16 cellular contexts compared by ENCODE assay signal in the genomic region with DNA sequence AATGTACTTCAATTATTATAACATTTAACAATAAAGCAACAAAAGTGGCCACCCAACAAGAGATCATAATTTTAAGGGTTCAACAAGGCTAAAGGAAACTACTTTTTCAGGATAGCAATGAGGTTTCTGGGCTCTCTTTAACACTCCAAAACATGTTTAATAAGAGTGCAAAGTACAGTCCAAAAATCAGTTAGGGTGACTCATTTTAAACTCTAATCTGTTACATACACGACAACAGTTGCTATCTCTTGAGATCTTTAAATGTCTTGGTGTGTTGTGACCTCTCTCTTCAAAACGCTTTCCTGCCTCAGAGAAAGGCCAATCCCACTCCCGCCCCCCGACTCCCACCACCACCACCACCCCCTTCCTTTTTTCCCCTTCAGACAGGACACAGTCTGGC. TPM values are rescaled to one million over a fixed set of nuclear protein-coding genes. Genes with fewer than 3 reads are reported as not detected.
DNase-seq lines count a peak whose midpoint lies in the region; ATAC-seq and TF ChIP-seq lines count a peak whose summit lies in the region.
"Had no signal": no experiment of that assay in that cellular context is flagged by ENCODE, and none has a peak within 500 bp of the region (broad histone marks: within the 10 kb centered on the region; RNA-seq: fewer than 3 reads in every experiment).

No MANE protein-coding gene starts in this region.

- H3K4me3 ChIP-seq in Panc1 (ENCODE audit: low read depth in 2 of 2, low read length in 2 of 2) (no peak overlapping the region), liver (ENCODE audit: low read depth in 1 of 3, low read length in 3 of 3) (no peak overlapping the region)

- H3K27ac Mint-ChIP-seq in brain, result peak overlapping the region in 4 of 5 experiments; percentile 93 to 98 (median 96)
- H3K27ac Mint-ChIP-seq: activated CD4-positive, alpha-beta T cell treated with anti-CD3 and anti-CD28 coated beads, Interleukin-2, amount 10 ng/mL, durations not matched to agents 24 days and 14 days; activated T-helper 2 cell treated with anti-CD3 and anti-CD28 coated beads, Interferon-gamma antibody, Interleukin-2, Interleukin-4, amounts not matched to agents 10 μg/mL and 5 μg/mL and 100 μg/mL, durations not matched to agents 14 hours and 24 hours and 36 hours; CD8-positive, alpha-beta T cell; memory B cell; stimulated activated naive B cell treated with anti-CD40 and anti-IgM and Interleukin-4, amounts not matched to agents 10 μg/mL and 1 μg/mL and 100 μg/mL, for 72 hours had no signal

- intact Hi-C loops in Panc1 (cut with micrococcal nuclease; ENCODE audit: unreplicated experiment), result no loop called here

- TF ChIP-seq CTCF in Panc1 (IDR thresholded peaks at IDR 0.05), result no peak
- no peak for TF ChIP-seq CTCF in brain (conservative IDR thresholded peaks at IDR 0.05)
- no peak for TF ChIP-seq CTCF in liver (IDR thresholded peaks at IDR 0.05; ENCODE audit: low read depth, low read length, missing input control)

- H3K4me1 Mint-ChIP-seq in brain, result peaks cover 97% of the 10 kb centered on the region
- H3K4me1 Mint-ChIP-seq: activated CD4-positive, alpha-beta T cell treated with anti-CD3 and anti-CD28 coated beads, Interleukin-2, amount 10 ng/mL, durations not matched to agents 24 days and 14 days; memory B cell; stimulated activated naive B cell treated with anti-CD40 and anti-IgM and Interleukin-4, amounts not matched to agents 10 μg/mL and 1 μg/mL and 100 μg/mL, for 72 hours had no signal

- H3K36me3 Mint-ChIP-seq in brain, result peaks cover 31% of the 10 kb centered on the region
- H3K36me3 Mint-ChIP-seq: CD8-positive, alpha-beta T cell; memory B cell; stimulated activated naive B cell treated with anti-CD40 and anti-IgM and Interleukin-4, amounts not matched to agents 10 μg/mL and 1 μg/mL and 100 μg/mL, for 72 hours had no signal

- in situ Hi-C loops in Panc1 (cut with HindIII; ENCODE audit: low pct_unique_long_range_greater_than_20kb, low sequenced_read_pairs), result no loop called here

- H3K9ac ChIP-seq in liver (ENCODE audit: low read depth in 1 of 2, low read length in 2 of 2), result peak overlapping the region in 1 of 2 donors; percentile 6
- H3K9ac ChIP-seq: parathyroid adenoma had no signal

- no peaks in the 10 kb centered on the region for H3K9me3 ChIP-seq in Panc1 (ENCODE audit: control insufficient read depth, insufficient read depth, low read depth, low read length)
- H3K9me3 ChIP-seq in liver (ENCODE audit: control insufficient read depth in 4 of 4, low read length in 3 of 4), result no peaks in the 10 kb centered on the region

- no TSS peak for BruUV-seq in Panc1 (replicated peaks; lab: Mats Ljungman, UMichigan)

- H3K36me3 ChIP-seq in Panc1 (ENCODE audit: control insufficient read depth, insufficient read depth, low read length), result no peaks in the 10 kb centered on the region
- H3K36me3 ChIP-seq in liver (ENCODE audit: control insufficient read depth in 4 of 4, insufficient read depth in 3 of 4, low read depth in 1 of 4, low read length in 3 of 4), result peaks cover 0 to 9% (median 6%) of the 10 kb centered on the region in 4 donors

- CTCF ChIA-PET in Panc1 (lab: Charles Lee), result no interaction called here

- WGBS in liver, result 12% methylated on average over 4 of the region's 4 CpGs

- DNase-seq in Panc1 (ENCODE audit: low read depth, low spot score) (no peak), superior temporal gyrus (ENCODE audit: extremely low spot score) (peak; percentile 58), NCI-H1694 (lab: John Stamatoyannopoulos, UW) (no peak), NCI-H2171 treated with DMSO at 0.1 percent for 48 hours (lab: John Stamatoyannopoulos, UW) (no peak)
- DNase-seq: activated CD4-positive, alpha-beta T cell treated with anti-CD3 and anti-CD28 coated beads, Interleukin-2, amount 10 ng/mL, durations not matched to agents 24 days and 14 days; CD8-positive, alpha-beta T cell; GDM1; hippocampal formation; stimulated activated CD4-positive, alpha-beta T cell treated with anti-CD3 and anti-CD28 coated beads, Interleukin-2, amount 100 ng/mL, for 24 hours; stimulated activated naive B cell treated with anti-CD40 and anti-IgM and Interleukin-4, amounts not matched to agents 10 μg/mL and 1 μg/mL and 100 μg/mL, for 72 hours had no signal

- POLR2A ChIA-PET in Panc1 (lab: Charles Lee), result no interaction called here

- H3K4me3 Mint-ChIP-seq in brain, result peak overlapping the region in 4 of 5 experiments; percentile 65 to 90 (median 80)
- H3K4me3 Mint-ChIP-seq: activated CD4-positive, alpha-beta T cell treated with anti-CD3 and anti-CD28 coated beads, Interleukin-2, amount 10 ng/mL, durations not matched to agents 24 days and 14 days; CD8-positive, alpha-beta T cell; memory B cell; stimulated activated naive B cell treated with anti-CD40 and anti-IgM and Interleukin-4, amounts not matched to agents 10 μg/mL and 1 μg/mL and 100 μg/mL, for 72 hours had no signal

- H3K9me3 Mint-ChIP-seq in brain, result no peaks in the 10 kb centered on the region
- H3K9me3 Mint-ChIP-seq: activated CD4-positive, alpha-beta T cell treated with anti-CD3 and anti-CD28 coated beads, Interleukin-2, amount 10 ng/mL, durations not matched to agents 24 days and 14 days; activated T-helper 2 cell treated with anti-CD3 and anti-CD28 coated beads, Interferon-gamma antibody, Interleukin-2, Interleukin-4, amounts not matched to agents 10 μg/mL and 5 μg/mL and 100 μg/mL, durations not matched to agents 14 hours and 24 hours and 36 hours; CD8-positive, alpha-beta T cell; memory B cell had no signal

- H3K27me3 ChIP-seq in Panc1 (ENCODE audit: control insufficient read depth, insufficient read depth, low read length) (no peaks in the 10 kb centered on the region), liver (ENCODE audit: control insufficient read depth in 4 of 4, insufficient read depth in 4 of 4, low read length in 3 of 4) (no peaks in the 10 kb centered on the region)

- peaks cover 3% of the 10 kb centered on the region for H3K4me1 ChIP-seq in Panc1 (ENCODE audit: control insufficient read depth, insufficient read depth, low read length)
- peaks cover 8 to 63% (median 40%) of the 10 kb centered on the region in 4 donors for H3K4me1 ChIP-seq in liver (ENCODE audit: control insufficient read depth in 4 of 4, insufficient read depth in 4 of 4, low read length in 3 of 4)
- H3K4me1 ChIP-seq: parathyroid adenoma had no signal

- H3K27me3 Mint-ChIP-seq in brain, result no peaks in the 10 kb centered on the region

- H3K27ac ChIP-seq in Panc1 (ENCODE audit: low read length), result peak overlapping the region; percentile 17; the same call in 1 of the 2 replicates
- peak overlapping the region; percentile 77 to 86 for H3K27ac ChIP-seq in liver (ENCODE audit: low read depth in 1 of 2, low read length in 2 of 2)
- H3K27ac ChIP-seq: parathyroid adenoma had no signal

- no peak for ATAC-seq in Panc1
- no peak for ATAC-seq in HG02763 (IDR thresholded peaks at IDR 0.05; ENCODE audit: unreplicated experiment)
- ATAC-seq: CD8-positive, alpha-beta T cell; stimulated activated naive B cell treated with anti-CD40 and anti-IgM and Interleukin-4, amounts not matched to agents 10 μg/mL and 1 μg/mL and 100 μg/mL, for 72 hours had no signal

- peak in 1 of 2 donors; percentile 20 for TF ChIP-seq RAD21 in liver (IDR thresholded peaks at IDR 0.05)

TF ChIP-seq in liver, 16 proteins besides CTCF, POLR2A, EP300 and RAD21 (continues in another document):
- TF ChIP-seq RXRA (IDR thresholded peaks at IDR 0.05), result peak in 1 of 2 donors; percentile 62
- TF ChIP-seq, protein P1, sequence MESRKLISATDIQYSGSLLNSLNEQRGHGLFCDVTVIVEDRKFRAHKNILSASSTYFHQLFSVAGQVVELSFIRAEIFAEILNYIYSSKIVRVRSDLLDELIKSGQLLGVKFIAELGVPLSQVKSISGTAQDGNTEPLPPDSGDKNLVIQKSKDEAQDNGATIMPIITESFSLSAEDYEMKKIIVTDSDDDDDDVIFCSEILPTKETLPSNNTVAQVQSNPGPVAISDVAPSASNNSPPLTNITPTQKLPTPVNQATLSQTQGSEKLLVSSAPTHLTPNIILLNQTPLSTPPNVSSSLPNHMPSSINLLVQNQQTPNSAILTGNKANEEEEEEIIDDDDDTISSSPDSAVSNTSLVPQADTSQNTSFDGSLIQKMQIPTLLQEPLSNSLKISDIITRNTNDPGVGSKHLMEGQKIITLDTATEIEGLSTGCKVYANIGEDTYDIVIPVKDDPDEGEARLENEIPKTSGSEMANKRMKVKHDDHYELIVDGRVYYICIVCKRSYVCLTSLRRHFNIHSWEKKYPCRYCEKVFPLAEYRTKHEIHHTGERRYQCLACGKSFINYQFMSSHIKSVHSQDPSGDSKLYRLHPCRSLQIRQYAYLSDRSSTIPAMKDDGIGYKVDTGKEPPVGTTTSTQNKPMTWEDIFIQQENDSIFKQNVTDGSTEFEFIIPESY (IDR thresholded peaks at IDR 0.05), result peak; percentile 57
- TF ChIP-seq, protein P2, sequence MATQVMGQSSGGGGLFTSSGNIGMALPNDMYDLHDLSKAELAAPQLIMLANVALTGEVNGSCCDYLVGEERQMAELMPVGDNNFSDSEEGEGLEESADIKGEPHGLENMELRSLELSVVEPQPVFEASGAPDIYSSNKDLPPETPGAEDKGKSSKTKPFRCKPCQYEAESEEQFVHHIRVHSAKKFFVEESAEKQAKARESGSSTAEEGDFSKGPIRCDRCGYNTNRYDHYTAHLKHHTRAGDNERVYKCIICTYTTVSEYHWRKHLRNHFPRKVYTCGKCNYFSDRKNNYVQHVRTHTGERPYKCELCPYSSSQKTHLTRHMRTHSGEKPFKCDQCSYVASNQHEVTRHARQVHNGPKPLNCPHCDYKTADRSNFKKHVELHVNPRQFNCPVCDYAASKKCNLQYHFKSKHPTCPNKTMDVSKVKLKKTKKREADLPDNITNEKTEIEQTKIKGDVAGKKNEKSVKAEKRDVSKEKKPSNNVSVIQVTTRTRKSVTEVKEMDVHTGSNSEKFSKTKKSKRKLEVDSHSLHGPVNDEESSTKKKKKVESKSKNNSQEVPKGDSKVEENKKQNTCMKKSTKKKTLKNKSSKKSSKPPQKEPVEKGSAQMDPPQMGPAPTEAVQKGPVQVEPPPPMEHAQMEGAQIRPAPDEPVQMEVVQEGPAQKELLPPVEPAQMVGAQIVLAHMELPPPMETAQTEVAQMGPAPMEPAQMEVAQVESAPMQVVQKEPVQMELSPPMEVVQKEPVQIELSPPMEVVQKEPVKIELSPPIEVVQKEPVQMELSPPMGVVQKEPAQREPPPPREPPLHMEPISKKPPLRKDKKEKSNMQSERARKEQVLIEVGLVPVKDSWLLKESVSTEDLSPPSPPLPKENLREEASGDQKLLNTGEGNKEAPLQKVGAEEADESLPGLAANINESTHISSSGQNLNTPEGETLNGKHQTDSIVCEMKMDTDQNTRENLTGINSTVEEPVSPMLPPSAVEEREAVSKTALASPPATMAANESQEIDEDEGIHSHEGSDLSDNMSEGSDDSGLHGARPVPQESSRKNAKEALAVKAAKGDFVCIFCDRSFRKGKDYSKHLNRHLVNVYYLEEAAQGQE (IDR thresholded peaks at IDR 0.05), result peak; percentile 42
- peak; percentile 18 for TF ChIP-seq YY1 (IDR thresholded peaks at IDR 0.05)
- TF ChIP-seq HNF4A (conservative IDR thresholded peaks at IDR 0.05), result peak; percentile 89 to 99
- no peak for TF ChIP-seq EGR1 (IDR thresholded peaks at IDR 0.05; ENCODE audit: low read depth in 2 of 2)

RNA-seq across cellular contexts. Expression of gene NFIB, which starts 11.5 kb away (rescaled TPM):
- 26.7 TPM for total RNA-seq in Panc1 (2021; ENCODE audit: unreplicated experiment)
- polyA plus RNA-seq in Panc1 (2012; ENCODE audit: insufficient read length), result 5.0 TPM
- polyA plus RNA-seq in brain (ENCODE audit: insufficient read depth, low read depth, low replicate concordance), result 49.5 TPM
- 10 to 100 TPM in 1 of 2 donors, 1 to 10 TPM in 1; 3.2 to 23.2 TPM for total RNA-seq in liver
- polyA plus RNA-seq in liver, result 10 to 100 TPM in 1 of 2 donors, 1 to 10 TPM in 1; 4.2 to 11.7 TPM
- total RNA-seq: activated CD4-positive, alpha-beta T cell treated with anti-CD3 and anti-CD28 coated beads, Interleukin-2, amount 10 ng/mL, durations not matched to agents 24 days and 14 days; activated T-helper 2 cell treated with anti-CD3 and anti-CD28 coated beads, Interferon-gamma antibody, Interleukin-2, Interleukin-4, amounts not matched to agents 10 μg/mL and 5 μg/mL and 100 μg/mL, durations not matched to agents 14 hours and 24 hours and 36 hours; CD8-positive, alpha-beta T cell had no signal
